19 cellular contexts compared by ENCODE assay signal in genomic region chr2:224389317-224389716, GRCh38. TPM values are rescaled to one million over a fixed set of nuclear protein-coding genes. Genes with fewer than 3 reads are reported as not detected.
DNase-seq lines count a peak whose midpoint lies in the region; ATAC-seq, FAIRE-seq and TF ChIP-seq lines count a peak whose summit lies in the region.
"Had no signal": no experiment of that assay in that cellular context is flagged by ENCODE, and none has a peak within 500 bp of the region (broad histone marks: within the 10 kb centered on the region; RNA-seq: fewer than 3 reads in every experiment).

No MANE protein-coding gene starts in this region.

- no peak for TF ChIP-seq CTCF in WTC11 (IDR thresholded peaks at IDR 0.05)
- TF ChIP-seq CTCF in endothelial cell of umbilical vein (IDR thresholded peaks at IDR 0.05; ENCODE audit: extremely low read depth in 1 of 2, insufficient read depth in 1 of 2, low read depth in 1 of 2, low read length in 2 of 2) = no peak
- no peak for TF ChIP-seq CTCF in osteocyte (IDR thresholded peaks at IDR 0.05)
- TF ChIP-seq CTCF in heart left ventricle (IDR thresholded peaks at IDR 0.05) = no peak

- no peak overlapping the region for H3K9ac ChIP-seq in endothelial cell of umbilical vein (replicated peaks; ENCODE audit: extremely low read depth, insufficient read depth, low read length)
- H3K9ac ChIP-seq: BLaER1 had no signal

- H3K79me2 ChIP-seq in endothelial cell of umbilical vein (ENCODE audit: control insufficient read depth, insufficient read depth, low read length) = peaks cover 77% of the 10 kb centered on the region

- H3K36me3 ChIP-seq in endothelial cell of umbilical vein (ENCODE audit: control insufficient read depth in 2 of 2, extremely low read depth in 1 of 2, insufficient read depth in 2 of 2, low read length in 2 of 2) (peaks cover 7 to 25% of the 10 kb centered on the region in 2 experiments), heart left ventricle (no peaks in the 10 kb centered on the region)
- H3K36me3 ChIP-seq: BLaER1 had no signal

- BruUV-seq in endothelial cell of umbilical vein (replicated peaks; lab: Mats Ljungman, UMichigan) = no TSS peak

- H4K20me1 ChIP-seq in endothelial cell of umbilical vein (replicated peaks; ENCODE audit: control insufficient read depth, extremely low read depth, insufficient read depth, low read length) = peaks cover 21% of the 10 kb centered on the region
- H4K20me1 ChIP-seq: BLaER1 had no signal

- dilution Hi-C loops in endothelial cell of umbilical vein (cut with MboI; ENCODE audit: extremely low pct_ligation_motif_present, low sequenced_read_pairs) = no loop called here

- H3K36me3 Mint-ChIP-seq in WTC11 (peaks cover 4% of the 10 kb centered on the region), osteocyte (ENCODE audit: unreplicated experiment) (no peaks in the 10 kb centered on the region)
- no peaks in the 10 kb centered on the region for H3K36me3 Mint-ChIP-seq in activated naive CD4-positive, alpha-beta T cell treated with anti-CD3 and anti-CD28 coated beads, Interleukin-2, amount 10 ng/mL, durations not matched to agents 7 days and 5 days

- 71 to 77% (median 75%) methylated on average over 5 of the region's 5 CpGs for WGBS in heart left ventricle, 4 donors

- FAIRE-seq in endothelial cell of umbilical vein (lab: Jason Lieb, UNC) = no peak
- FAIRE-seq in GM19239 (lab: Jason Lieb, UNC) = no peak
- FAIRE-seq: HepG2 had no signal

- intact Hi-C loops in endothelial cell of umbilical vein (cut with micrococcal nuclease) = no loop called here
- intact Hi-C loops in heart left ventricle (cut with DNase I) = no loop called here

- H3K27ac ChIP-seq in endothelial cell of umbilical vein (ENCODE audit: insufficient read depth, low read depth, low read length) = no peak overlapping the region
- no peak overlapping the region for H3K27ac ChIP-seq in heart left ventricle
- H3K27ac ChIP-seq: BLaER1 had no signal

- TF ChIP-seq POLR2A in endothelial cell of umbilical vein (IDR thresholded peaks at IDR 0.05; ENCODE audit: low read depth, low read length) = no peak
- TF ChIP-seq POLR2A in heart left ventricle (IDR thresholded peaks at IDR 0.05) = no peak

- H3K9me3 Mint-ChIP-seq in WTC11 (peaks cover 9% of the 10 kb centered on the region; the same call in 1 of the 2 replicates), osteocyte (ENCODE audit: unreplicated experiment) (no peaks in the 10 kb centered on the region)
- H3K9me3 Mint-ChIP-seq in activated naive CD4-positive, alpha-beta T cell treated with anti-CD3 and anti-CD28 coated beads, Interleukin-2, amount 10 ng/mL, durations not matched to agents 7 days and 5 days = no peaks in the 10 kb centered on the region
- H3K9me3 Mint-ChIP-seq: CD4-positive, alpha-beta memory T cell had no signal

- ATAC-seq in WTC11 (no peak), heart left ventricle (no peak)
- ATAC-seq: HepG2 had no signal

- H3K27me3 ChIP-seq in endothelial cell of umbilical vein (ENCODE audit: control insufficient read depth in 2 of 2, insufficient read depth in 2 of 2, low read length in 2 of 2) (no peaks in the 10 kb centered on the region), heart left ventricle (no peaks in the 10 kb centered on the region)
- H3K27me3 ChIP-seq: BLaER1 had no signal

- POLR2A ChIA-PET in WTC11 (lab: Charles Lee) (no interaction called here), endothelial cell of umbilical vein (lab: Charles Lee) (no interaction called here)

- CTCF ChIA-PET in WTC11 (lab: Charles Lee) (no interaction called here), endothelial cell of umbilical vein (lab: Charles Lee) (interaction anchor here (1.8 kb wide), 1 partner anchor 20 kb away, joined by 5 read pairs; no protein-coding TSS in a partner anchor)
- CTCF ChIA-PET in activated naive CD4-positive, alpha-beta T cell treated with anti-CD3 and anti-CD28 coated beads, Interleukin-2, amount 10 ng/mL, durations not matched to agents 7 days and 5 days (lab: Charles Lee) = no interaction called here

- H3K27me3 Mint-ChIP-seq in WTC11 (ENCODE audit: low read depth) (no peaks in the 10 kb centered on the region), osteocyte (ENCODE audit: unreplicated experiment) (peaks cover 11% of the 10 kb centered on the region)
- H3K27me3 Mint-ChIP-seq in activated naive CD4-positive, alpha-beta T cell treated with anti-CD3 and anti-CD28 coated beads, Interleukin-2, amount 10 ng/mL, durations not matched to agents 7 days and 5 days = peaks cover 5% of the 10 kb centered on the region

- no peak overlapping the region for H3K4me3 Mint-ChIP-seq in WTC11
- no peak overlapping the region for H3K4me3 Mint-ChIP-seq in osteocyte (ENCODE audit: unreplicated experiment)
- H3K4me3 Mint-ChIP-seq in activated naive CD4-positive, alpha-beta T cell treated with anti-CD3 and anti-CD28 coated beads, Interleukin-2, amount 10 ng/mL, durations not matched to agents 7 days and 5 days = no peak overlapping the region
- H3K4me3 Mint-ChIP-seq: CD14-positive monocyte; CD4-positive, alpha-beta memory T cell had no signal

- DNase-seq in WTC11 (ENCODE audit: low spot score) (no peak), endothelial cell of umbilical vein (ENCODE audit: low read depth, low spot score) (peak; percentile 56), osteocyte (ENCODE audit: extremely low spot score, unreplicated experiment) (peak; percentile 76), GM19239 (ENCODE audit: insufficient read length, low spot score) (no peak), heart left ventricle (no peak), NCI-H2107 treated with DMSO at 0.1 percent for 48 hours (lab: John Stamatoyannopoulos, UW; ENCODE audit: unreplicated experiment) (no peak)
- DNase-seq in activated naive CD4-positive, alpha-beta T cell treated with anti-CD3 and anti-CD28 coated beads, Interleukin-2, amount 10 ng/mL, durations not matched to agents 7 days and 5 days = no peak
- DNase-seq: 8988T; CD4-positive, alpha-beta memory T cell; DMS153; DMS79; GF-D8; GOT3; H7 had no signal

- no peak overlapping the region for H3K4me2 ChIP-seq in endothelial cell of umbilical vein (ENCODE audit: insufficient read depth, low read length)
- H3K4me2 ChIP-seq: BLaER1 had no signal

- H3K9me3 ChIP-seq in endothelial cell of umbilical vein (replicated peaks; ENCODE audit: control insufficient read depth, insufficient read depth, low read length) (no peaks in the 10 kb centered on the region), heart left ventricle (no peaks in the 10 kb centered on the region)
- H3K9me3 ChIP-seq: BLaER1 had no signal

- peak overlapping the region; percentile 19; the same call in 1 of the 2 replicates for H3K27ac Mint-ChIP-seq in WTC11
- H3K27ac Mint-ChIP-seq in osteocyte (ENCODE audit: unreplicated experiment) = no peak overlapping the region
- H3K27ac Mint-ChIP-seq in activated naive CD4-positive, alpha-beta T cell treated with anti-CD3 and anti-CD28 coated beads, Interleukin-2, amount 10 ng/mL, durations not matched to agents 7 days and 5 days = no peak overlapping the region
- H3K27ac Mint-ChIP-seq: CD4-positive, alpha-beta memory T cell had no signal

- H2AFZ ChIP-seq in endothelial cell of umbilical vein (ENCODE audit: low read depth, low read length) = no peak overlapping the region

- H3K4me1 ChIP-seq in endothelial cell of umbilical vein (ENCODE audit: control insufficient read depth, extremely low read depth, insufficient read depth, low read length) (peaks cover 2% of the 10 kb centered on the region), heart left ventricle (no peaks in the 10 kb centered on the region)
- H3K4me1 ChIP-seq: BLaER1 had no signal

- H3K4me3 ChIP-seq in endothelial cell of umbilical vein (replicated peaks in 1 of 3; ENCODE audit: insufficient read depth in 1 of 3, low read depth in 1 of 3, low read length in 3 of 3) = no peak overlapping the region
- H3K4me3 ChIP-seq in heart left ventricle = no peak overlapping the region
- H3K4me3 ChIP-seq: BLaER1 had no signal

- H3K9me1 ChIP-seq in endothelial cell of umbilical vein (replicated peaks; ENCODE audit: control insufficient read depth, extremely low read depth, insufficient read depth, low read length) = no peaks in the 10 kb centered on the region

- H3K4me1 Mint-ChIP-seq in WTC11 (peaks cover 14% of the 10 kb centered on the region), osteocyte (ENCODE audit: unreplicated experiment) (no peaks in the 10 kb centered on the region)
- H3K4me1 Mint-ChIP-seq in activated naive CD4-positive, alpha-beta T cell treated with anti-CD3 and anti-CD28 coated beads, Interleukin-2, amount 10 ng/mL, durations not matched to agents 7 days and 5 days = no peaks in the 10 kb centered on the region
- H3K4me1 Mint-ChIP-seq: CD4-positive, alpha-beta memory T cell had no signal

TF ChIP-seq in endothelial cell of umbilical vein, 7 proteins besides CTCF, POLR2A, EP300 and RAD21:
- TF ChIP-seq GATA2 (IDR thresholded peaks at IDR 0.05; ENCODE audit: insufficient read depth, insufficient read length, low read depth, low read length) (no peak), MAX (IDR thresholded peaks at IDR 0.05; ENCODE audit: insufficient read depth, insufficient read length) (no peak), JUN (IDR thresholded peaks at IDR 0.05; ENCODE audit: borderline replicate concordance, insufficient read depth, insufficient read length, low read depth) (no peak), FOS (IDR thresholded peaks at IDR 0.05; ENCODE audit: borderline replicate concordance, insufficient read depth, low read length) (no peak), EZH2 (IDR thresholded peaks at IDR 0.05; ENCODE audit: borderline replicate concordance, low read depth, low read length, severe bottlenecking) (no peak), MYC (IDR thresholded peaks at IDR 0.05; ENCODE audit: low read depth, low read length) (no peak), POLR2AphosphoS5 (IDR thresholded peaks at IDR 0.05; ENCODE audit: insufficient read depth, low read depth, low read length) (no peak)

RNA-seq across cellular contexts. Expression of gene FAM124B, which starts 12.6 kb away (rescaled TPM):
- total RNA-seq in WTC11 (2021) = 3.7 to 4.4 TPM (median 3.9 TPM) in 3 replicates
- 81.4 and 82.0 TPM in 2 replicates for total RNA-seq in endothelial cell of umbilical vein
- polyA plus RNA-seq in endothelial cell of umbilical vein = 91.7 and 119 TPM in 2 replicates
- 92.1 and 97.9 TPM in 2 replicates for polyA plus RNA-seq in endothelial cell of umbilical vein (2011; cell fraction: cytosol; rRNA removed)
- 146 and 167 TPM in 2 replicates for polyA plus RNA-seq in endothelial cell of umbilical vein (2011; cell fraction: nucleus; rRNA removed)
- polyA plus RNA-seq in endothelial cell of umbilical vein (2012) = 72.5 and 82.2 TPM in 2 replicates
- 291 and 351 TPM in 2 replicates for polyA minus RNA-seq in endothelial cell of umbilical vein
- polyA minus RNA-seq in endothelial cell of umbilical vein (2011; cell fraction: cytosol; rRNA and poly(A)+ RNA removed) = not detected
- 376 and 437 TPM in 2 replicates for polyA minus RNA-seq in endothelial cell of umbilical vein (2011; cell fraction: nucleus; rRNA and poly(A)+ RNA removed)
- not detected in 2 replicates for total RNA-seq in osteocyte
- total RNA-seq in heart left ventricle = 1 to 10 TPM in 8 of 9 donors, under 1 TPM in 1; 0.77 to 5.1 (median 1.6) TPM
- polyA plus RNA-seq in heart left ventricle = 1 to 10 TPM in 1 of 2 donors, under 1 TPM in 1; 0.34 to 4.0 TPM
- total RNA-seq: A673, HepG2 had no signal
- polyA plus RNA-seq: AG04450, HepG2 had no signal

Comparison
In these comparisons a context has a peak if more than half of its experiments do, and no peak if none do; other contexts are left out.
1. DNase-seq: peak in endothelial cell of umbilical vein (single experiment) and osteocyte (single experiment); none in WTC11 (single experiment), activated naive CD4-positive, alpha-beta T cell treated with anti-CD3 and anti-CD28 coated beads, Interleukin-2, amount 10 ng/mL, durations not matched to agents 7 days and 5 days (single experiment), GM19239 (single experiment), heart left ventricle (0 of 5) and NCI-H2107 treated with DMSO at 0.1 percent for 48 hours (single experiment).
2. RNA of gene FAM124B, which starts 12.6 kb away (total RNA-seq): 81.4 to 82.0 TPM in endothelial cell of umbilical vein; 3.7 to 4.4 TPM in WTC11, 0.77 to 5.1 TPM in heart left ventricle and not detected in osteocyte; every median in the first group is over 10 times any median in the second.